In the genomic region with DNA sequence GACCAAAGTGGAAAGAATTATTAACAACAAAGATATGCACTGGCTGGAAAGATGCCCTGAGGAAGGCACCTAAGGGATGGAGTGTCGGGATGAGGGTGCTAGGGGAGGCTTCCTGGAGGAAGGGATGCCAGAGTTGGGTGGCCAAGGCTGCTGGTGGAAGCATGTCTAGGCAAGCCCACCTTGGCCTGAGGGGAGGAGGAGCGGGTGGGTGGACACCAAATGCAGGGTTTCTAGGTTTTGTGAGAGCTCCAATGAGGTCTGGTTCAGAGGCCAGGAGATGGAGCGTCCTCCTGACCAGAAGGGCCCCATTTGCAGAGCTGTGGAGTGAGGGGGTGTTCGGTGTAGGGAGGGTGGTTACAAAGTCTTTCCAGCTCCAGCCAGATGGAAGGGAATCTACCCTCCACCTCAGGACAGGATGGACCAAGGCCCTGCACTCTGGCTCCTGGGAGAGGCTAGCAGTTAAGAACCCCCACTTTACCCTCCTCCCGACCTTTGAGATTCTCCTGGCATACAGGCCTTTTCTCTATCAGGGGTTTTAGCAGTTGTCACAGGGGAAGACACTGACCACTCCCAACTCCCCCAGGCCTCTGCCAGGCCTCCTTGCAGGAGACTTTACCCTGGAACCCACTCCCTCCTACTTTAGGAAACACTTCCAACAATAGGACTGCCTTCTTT, we compare ENCODE assay signal across 12 cellular contexts. TPM values are rescaled to one million over a fixed set of nuclear protein-coding genes. Genes with fewer than 3 reads are reported as not detected.
DNase-seq lines count a peak whose midpoint lies in the region; ATAC-seq and TF ChIP-seq lines count a peak whose summit lies in the region.
"Had no signal": no experiment of that assay in that cellular context is flagged by ENCODE, and none has a peak within 500 bp of the region (broad histone marks: within the 10 kb centered on the region; RNA-seq: fewer than 3 reads in every experiment).

No MANE protein-coding gene starts in this region.

- H3K27ac Mint-ChIP-seq in activated CD4-positive, alpha-beta T cell treated with anti-CD3 and anti-CD28 coated beads for 36 hours = peak overlapping the region; percentile 49

- H3K36me3 ChIP-seq in HCT116 (ENCODE audit: control insufficient read depth in 1 of 2, insufficient read depth in 2 of 2, low read length in 2 of 2) = peaks cover 8 to 13% of the 10 kb centered on the region in 2 experiments; a peak in 2 of 4 replicates
- H3K36me3 ChIP-seq in neuronal stem cell (replicated peaks in 1 of 2; ENCODE audit: control insufficient read depth in 2 of 2, insufficient read depth in 2 of 2, low read length in 2 of 2) = peaks cover 12 to 14% of the 10 kb centered on the region in 2 donors

- H3K18ac ChIP-seq in neuronal stem cell (ENCODE audit: low read length) = peak overlapping the region; percentile 84

- H4K20me1 ChIP-seq in HCT116 (ENCODE audit: insufficient read depth) = no peaks in the 10 kb centered on the region

- no peak overlapping the region for H3K23ac ChIP-seq in neuronal stem cell (ENCODE audit: low read depth, low read length, poor library complexity)

- no peak for ATAC-seq in activated CD4-positive, alpha-beta T cell treated with anti-CD3 and anti-CD28 coated beads for 36 hours
- ATAC-seq in HCT116 (no peak), HG03097 (IDR thresholded peaks at IDR 0.05; ENCODE audit: low FRiP score, unreplicated experiment) (no peak)
- ATAC-seq: mucosa of descending colon had no signal

- H3K27ac ChIP-seq in HCT116 (ENCODE audit: low read depth, low read length) (no peak overlapping the region), caudate nucleus (ENCODE audit: low read depth, low read length) (peak overlapping the region; percentile 36), neuronal stem cell (replicated peaks; ENCODE audit: low read length) (no peak overlapping the region)

- intact Hi-C loops in activated CD4-positive, alpha-beta T cell treated with anti-CD3 and anti-CD28 coated beads for 36 hours (cut with DNase I, micrococcal nuclease) = no loop called here
- intact Hi-C loops in HCT116 (cut with micrococcal nuclease) = no loop called here

- no peaks in the 10 kb centered on the region for H3K27me3 ChIP-seq in HCT116 (ENCODE audit: insufficient read depth, low read length)
- no peaks in the 10 kb centered on the region for H3K27me3 ChIP-seq in neuronal stem cell (ENCODE audit: control insufficient read depth in 3 of 3, insufficient read depth in 3 of 3, low read depth in 1 of 3, low read length in 3 of 3)
- H3K27me3 ChIP-seq: thyroid gland had no signal

- no peak for DNase-seq in activated CD4-positive, alpha-beta T cell treated with anti-CD3 and anti-CD28 coated beads for 36 hours
- no peak for DNase-seq in activated CD4-positive, alpha-beta T cell treated with anti-CD3 and anti-CD28 coated beads, Interleukin-2, amount 50 U/mL, for 1 hour
- DNase-seq in HCT116 (ENCODE audit: low read depth, low spot score) (no peak), caudate nucleus (lab: John Stamatoyannopoulos, UW) (no peak), neuronal stem cell (ENCODE audit: low spot score) (no peak), OCI-M1 (lab: John Stamatoyannopoulos, UW) (no peak), T-helper 2 cell (no peak)
- DNase-seq: 8988T, aorta, mucosa of descending colon, thyroid gland had no signal

- no peak overlapping the region for H3K9ac ChIP-seq in HCT116 (ENCODE audit: low read length)
- no peak overlapping the region for H3K9ac ChIP-seq in neuronal stem cell (ENCODE audit: low read depth, low read length, poor library complexity)

- CTCF ChIA-PET in activated CD4-positive, alpha-beta T cell treated with anti-CD3 and anti-CD28 coated beads for 36 hours (lab: Charles Lee) = interaction anchor here (0.7 to 1.6 kb wide), 3 partner anchors 10 to 42 kb away, joined by 3 to 5 read pairs (median 3); no protein-coding TSS in a partner anchor
- CTCF ChIA-PET in HCT116 (lab: Charles Lee) = no interaction called here

- peak overlapping the region; percentile 54 for H2AFZ ChIP-seq in HCT116 (ENCODE audit: low read depth, low read length, poor library complexity, severe bottlenecking)
- H2AFZ ChIP-seq in neuronal stem cell (ENCODE audit: low read length) = peak overlapping the region; percentile 17

- H3K4me1 Mint-ChIP-seq in activated CD4-positive, alpha-beta T cell treated with anti-CD3 and anti-CD28 coated beads for 36 hours = peaks cover 25% of the 10 kb centered on the region

- peak overlapping the region; percentile 93 for H2BK15ac ChIP-seq in neuronal stem cell (ENCODE audit: low read length)

- WGBS in neuronal stem cell (ENCODE audit: extremely low coverage in 2 of 2, insufficient read length in 2 of 2, insufficient replicate concordance in 1 of 2), 2 donors = no CpG with 5 or more reads among the region's 5 CpGs

- no peak for TF ChIP-seq CTCF in HCT116 (IDR thresholded peaks at IDR 0.05 in 2 of 3, conservative IDR thresholded peaks at IDR 0.05 in 1 of 3; ENCODE audit: borderline replicate concordance in 1 of 3, insufficient read depth in 1 of 3, low read depth in 2 of 3, low read length in 2 of 3)

- H4K8ac ChIP-seq in neuronal stem cell (ENCODE audit: low read depth, low read length) = peak overlapping the region; percentile 96

- H3K4me1 ChIP-seq in HCT116 (ENCODE audit: control insufficient read depth in 1 of 2, insufficient read depth in 2 of 2, low read length in 2 of 2) (peaks cover 24 to 49% of the 10 kb centered on the region in 2 experiments), neuronal stem cell (ENCODE audit: control insufficient read depth in 2 of 2, insufficient read depth in 1 of 2, low read depth in 1 of 2, low read length in 2 of 2) (peaks cover 21 to 36% of the 10 kb centered on the region in 2 donors)

- H3K9me3 Mint-ChIP-seq in activated CD4-positive, alpha-beta T cell treated with anti-CD3 and anti-CD28 coated beads for 36 hours (ENCODE audit: low read depth) = no peaks in the 10 kb centered on the region

- H2BK12ac ChIP-seq in neuronal stem cell (ENCODE audit: low read length) = peak overlapping the region; percentile 77

- no peak overlapping the region for H4K91ac ChIP-seq in neuronal stem cell (ENCODE audit: low read depth, low read length, poor library complexity)

- 0 out of 2 replicates have a peak overlapping the region, but pooled peaks have one; percentile 9 for H3K4me2 ChIP-seq in HCT116 (ENCODE audit: low read length)
- H3K4me2 ChIP-seq in neuronal stem cell (ENCODE audit: insufficient read depth, low read length, poor library complexity, severe bottlenecking) = no peak overlapping the region

- H3K27me3 Mint-ChIP-seq in activated CD4-positive, alpha-beta T cell treated with anti-CD3 and anti-CD28 coated beads for 36 hours = no peaks in the 10 kb centered on the region

- H3K9me3 ChIP-seq in HCT116 (ENCODE audit: control insufficient read depth in 1 of 2, insufficient read depth in 1 of 2, low read depth in 1 of 2, low read length in 2 of 2) (no peaks in the 10 kb centered on the region), neuronal stem cell (replicated peaks in 1 of 2; ENCODE audit: control insufficient read depth in 2 of 2, insufficient read depth in 1 of 2, low read depth in 1 of 2, low read length in 2 of 2) (no peaks in the 10 kb centered on the region)
- H3K9me3 ChIP-seq: mucosa of descending colon, thyroid gland had no signal

- H2BK5ac ChIP-seq in neuronal stem cell (ENCODE audit: low read length) = peak overlapping the region; percentile 85

- RAD21 ChIA-PET in HCT116 (lab: Charles Lee; ENCODE audit: low non-redundant PET in 1 of 2, low total read pairs in 2 of 2, uncharacterized antibody in 2 of 2, unreplicated experiment in 2 of 2) = no interaction called here

- H3K14ac ChIP-seq in neuronal stem cell (ENCODE audit: low read length) = no peak overlapping the region

- H3K4me3 ChIP-seq in HCT116 (replicated peaks in 1 of 2; ENCODE audit: low read depth in 1 of 2, low read length in 2 of 2) (no peak overlapping the region), neuronal stem cell (ENCODE audit: low read length in 2 of 2) (no peak overlapping the region)
- H3K4me3 ChIP-seq: mucosa of descending colon, thyroid gland had no signal

- no TSS peak for BruUV-seq in HCT116 (replicated peaks; lab: Mats Ljungman, UMichigan)

- no peak for TF ChIP-seq POLR2A in HCT116 (IDR thresholded peaks at IDR 0.05; ENCODE audit: borderline replicate concordance, extremely low read depth, insufficient read depth, insufficient read length)

- POLR2A ChIA-PET in activated CD4-positive, alpha-beta T cell treated with anti-CD3 and anti-CD28 coated beads for 36 hours (lab: Charles Lee) = no interaction called here
- POLR2A ChIA-PET in HCT116 (lab: Charles Lee) = interaction anchor here (1.0 to 2.3 kb wide), 4 partner anchors 11 to 56 kb away, joined by 3 to 13 read pairs (median 4); no protein-coding TSS in a partner anchor

- peaks cover 11% of the 10 kb centered on the region for H3K79me1 ChIP-seq in neuronal stem cell (ENCODE audit: low read depth, low read length)

- TF ChIP-seq RAD21 in HCT116 (IDR thresholded peaks at IDR 0.05; ENCODE audit: low read depth) = no peak

- H2AK5ac ChIP-seq in neuronal stem cell (ENCODE audit: low read depth, low read length) = peak overlapping the region; percentile 85

- no peaks in the 10 kb centered on the region for H3K9me2 ChIP-seq in HCT116 (ENCODE audit: insufficient read depth)

- peaks cover 19% of the 10 kb centered on the region for H3K79me2 ChIP-seq in HCT116 (ENCODE audit: insufficient read depth, low read length)

- peak overlapping the region; percentile 4 for H2BK120ac ChIP-seq in neuronal stem cell (ENCODE audit: low read depth, low read length)

- no peak overlapping the region for H3K4ac ChIP-seq in neuronal stem cell (ENCODE audit: low read length)

- H3K4me3 Mint-ChIP-seq in activated CD4-positive, alpha-beta T cell treated with anti-CD3 and anti-CD28 coated beads for 36 hours = peak overlapping the region; percentile 13

- H3K36me3 Mint-ChIP-seq in activated CD4-positive, alpha-beta T cell treated with anti-CD3 and anti-CD28 coated beads for 36 hours (ENCODE audit: low read depth) = peaks cover 25% of the 10 kb centered on the region

TF ChIP-seq in HCT116, 20 proteins besides CTCF, POLR2A, EP300 and RAD21 (continues in another document):
- TF ChIP-seq SP1 (IDR thresholded peaks at IDR 0.05; ENCODE audit: low read depth) = no peak

RNA-seq across cellular contexts. Expression of a gene that starts 3.0 kb away (rescaled TPM):
- 1,000 to 10,000 TPM in 1 of 2 experiments, 100 to 1,000 TPM in 1; 750 to 1,039 TPM for total RNA-seq in activated CD4-positive, alpha-beta T cell treated with anti-CD3 and anti-CD28 coated beads for 36 hours
- 462 TPM for total RNA-seq in HCT116 (2021; ENCODE audit: unreplicated experiment)
- polyA plus RNA-seq in HCT116 (2012) = 1,030 and 1,103 TPM in 2 replicates
- 58.0 TPM for polyA plus RNA-seq in neuronal stem cell (2013, experiment 1 of 2)
- polyA plus RNA-seq in neuronal stem cell (2013, experiment 2 of 2) = 58.6 TPM

RNA-seq across cellular contexts. Expression of a gene that starts 54.7 kb away (rescaled TPM):
- 10 to 100 TPM; 67.8 to 68.9 TPM for total RNA-seq in activated CD4-positive, alpha-beta T cell treated with anti-CD3 and anti-CD28 coated beads for 36 hours
- 34.5 TPM for total RNA-seq in HCT116 (2021; ENCODE audit: unreplicated experiment)
- 21.8 and 28.4 TPM in 2 replicates for polyA plus RNA-seq in HCT116 (2012)
- 34.4 TPM for polyA plus RNA-seq in neuronal stem cell (2013, experiment 1 of 2)
- 33.0 TPM for polyA plus RNA-seq in neuronal stem cell (2013, experiment 2 of 2)

RNA-seq across cellular contexts. Expression of a gene that starts 54.9 kb away (rescaled TPM):
- 100 to 1,000 TPM in 1 of 2 experiments, 10 to 100 TPM in 1; 90.2 to 123 TPM for total RNA-seq in activated CD4-positive, alpha-beta T cell treated with anti-CD3 and anti-CD28 coated beads for 36 hours
- total RNA-seq in HCT116 (2021; ENCODE audit: unreplicated experiment) = 71.1 TPM
- polyA plus RNA-seq in HCT116 (2012) = 64.1 and 72.3 TPM in 2 replicates
- polyA plus RNA-seq in neuronal stem cell (2013, experiment 1 of 2) = 86.8 TPM
- 88.2 TPM for polyA plus RNA-seq in neuronal stem cell (2013, experiment 2 of 2)
